In the genomic region with DNA sequence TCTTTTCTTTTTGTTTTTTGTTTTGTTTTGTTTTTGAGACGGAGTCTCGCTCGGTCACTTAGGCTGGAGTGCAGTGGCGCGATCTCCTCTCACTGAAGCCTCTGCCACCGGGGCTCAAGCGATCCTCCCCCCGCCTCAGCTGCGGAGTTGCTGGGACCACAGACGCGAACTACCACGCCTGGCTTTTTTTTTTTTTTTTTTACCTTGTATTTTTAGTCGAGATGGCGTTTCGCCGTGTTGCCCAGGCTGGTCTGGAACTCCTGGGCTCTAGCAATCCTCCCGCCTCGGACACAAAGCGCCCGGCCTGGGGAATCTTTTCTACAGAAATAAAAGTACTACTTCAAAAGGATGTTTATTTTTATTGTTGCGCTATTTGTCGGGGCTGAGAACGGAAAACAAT, we compare ENCODE assay signal across 8 cellular contexts. TPM values are rescaled to one million over a fixed set of nuclear protein-coding genes. Genes with fewer than 3 reads are reported as not detected.
DNase-seq lines count a peak whose midpoint lies in the region; ATAC-seq and TF ChIP-seq lines count a peak whose summit lies in the region.

No MANE protein-coding gene starts in this region.

- H3K9me3 Mint-ChIP-seq in progenitor cell of endocrine pancreas (ENCODE audit: low read depth): no peaks in the 10 kb centered on the region

- H2AFZ ChIP-seq in OCI-LY7 (ENCODE audit: low read length): 0 out of 2 replicates have a peak overlapping the region, but pooled peaks have one; percentile 92

- DNase-seq in ELF-1 (ENCODE audit: low read depth, low spot score) (peak; percentile 60), OCI-LY7 (ENCODE audit: low spot score) (no peak), progenitor cell of endocrine pancreas (ENCODE audit: low spot score, unreplicated experiment) (no peak), NCI-H446 treated with DMSO at 0.1 percent for 48 hours (lab: John Stamatoyannopoulos, UW) (no peak), tibial artery (no peak), omental fat pad (ENCODE audit: low spot score) (no peak)
- no peak for DNase-seq in activated effector memory CD4-positive, alpha-beta T cell treated with anti-CD3 and anti-CD28 coated beads, Interleukin-2, amount 50 U/mL, for 16 hours

- no peaks in the 10 kb centered on the region for H3K27me3 ChIP-seq in duodenal mucosa (ENCODE audit: control insufficient read depth in 1 of 2, insufficient read depth in 2 of 2, low read length in 2 of 2)
- H3K27me3 ChIP-seq in tibial artery: no peaks in the 10 kb centered on the region

- H3K36me3 Mint-ChIP-seq in progenitor cell of endocrine pancreas (ENCODE audit: insufficient read depth): peaks cover 24% of the 10 kb centered on the region

- intact Hi-C loops in OCI-LY7 (cut with micrococcal nuclease; ENCODE audit: unreplicated experiment) (loop anchor here (10.0 kb wide), 1 partner anchor 300 kb away; the partner anchor contains the start of gene ENSA), tibial artery (cut with DNase I; ENCODE audit: low total_unique reads) (loop anchor here (1.0 to 10.0 kb wide), 3 partner anchors 37 to 100 kb away; no protein-coding TSS in a partner anchor)

- H3K27ac ChIP-seq in OCI-LY7 (ENCODE audit: low read depth, low read length, poor library complexity, severe bottlenecking): no peak overlapping the region
- H3K27ac ChIP-seq in duodenal mucosa (ENCODE audit: low read depth, low read length): no peak overlapping the region
- H3K27ac ChIP-seq in tibial artery: no peak overlapping the region

- peaks cover 37% of the 10 kb centered on the region for H3K4me1 ChIP-seq in OCI-LY7 (ENCODE audit: insufficient read depth, low read length, poor library complexity, severe bottlenecking)
- H3K4me1 ChIP-seq in duodenal mucosa (ENCODE audit: control insufficient read depth in 1 of 2, insufficient read depth in 2 of 2, low read length in 2 of 2): peaks cover 8 to 11% of the 10 kb centered on the region in 2 donors
- peaks cover 0 to 20% (median 9%) of the 10 kb centered on the region in 4 donors for H3K4me1 ChIP-seq in tibial artery

- H3K9me3 ChIP-seq in OCI-LY7 (ENCODE audit: low read length) (peaks cover 7% of the 10 kb centered on the region; the same call in 1 of the 2 replicates), duodenal mucosa (ENCODE audit: control insufficient read depth in 1 of 2, low read length in 2 of 2) (no peaks in the 10 kb centered on the region), tibial artery (no peaks in the 10 kb centered on the region)

- TF ChIP-seq CTCF in OCI-LY7 (conservative IDR thresholded peaks at IDR 0.05; ENCODE audit: low read length): no peak
- no peak for TF ChIP-seq CTCF in progenitor cell of endocrine pancreas (IDR thresholded peaks at IDR 0.05; ENCODE audit: unreplicated experiment)
- TF ChIP-seq CTCF in tibial artery (IDR thresholded peaks at IDR 0.05): no peak
- no peak for TF ChIP-seq CTCF in omental fat pad (IDR thresholded peaks at IDR 0.05)

- no peaks in the 10 kb centered on the region for H4K20me1 ChIP-seq in OCI-LY7 (ENCODE audit: insufficient read depth, low read length)

- no peaks in the 10 kb centered on the region for H3K27me3 Mint-ChIP-seq in progenitor cell of endocrine pancreas

- CTCF ChIA-PET in OCI-LY7 (lab: Charles Lee; ENCODE audit: unreplicated experiment): no interaction called here

- H3K9me2 ChIP-seq in OCI-LY7 (ENCODE audit: insufficient read depth, low read length): no peaks in the 10 kb centered on the region

- H3K79me2 ChIP-seq in OCI-LY7 (ENCODE audit: insufficient read depth, low read depth, low read length): peaks cover 20% of the 10 kb centered on the region; the same call in 1 of the 2 replicates

- peak overlapping the region; percentile 99 for H3K4me3 Mint-ChIP-seq in progenitor cell of endocrine pancreas (ENCODE audit: low read depth)

- no TSS peak for BruUV-seq in OCI-LY7 (replicated peaks; lab: Mats Ljungman, UMichigan)

- H3K4me3 ChIP-seq in OCI-LY7 (ENCODE audit: low read depth, low read length, poor library complexity, severe bottlenecking) (no peak overlapping the region), duodenal mucosa (ENCODE audit: low read depth in 1 of 2, low read length in 2 of 2) (peak overlapping the region; percentile 29 to 81), tibial artery (peak overlapping the region in 1 of 2 donors; percentile 79)

- no peak overlapping the region for H3K9ac ChIP-seq in duodenal mucosa (ENCODE audit: low read depth in 1 of 2, low read length in 2 of 2)

- ATAC-seq in omental fat pad (ENCODE audit: low FRiP score): no peak

- POLR2A ChIA-PET in OCI-LY7 (lab: Charles Lee): interaction anchor here (1.3 kb wide), 1 partner anchor 156 kb away, joined by 3 read pairs; no protein-coding TSS in a partner anchor

- peaks cover 4% of the 10 kb centered on the region for H3K4me1 Mint-ChIP-seq in progenitor cell of endocrine pancreas (ENCODE audit: low read depth)

- H3K4me2 ChIP-seq in OCI-LY7 (ENCODE audit: low read length): peak overlapping the region; percentile 63; the same call in 1 of the 2 replicates

- H3K27ac Mint-ChIP-seq in progenitor cell of endocrine pancreas: no peak overlapping the region

- peaks cover 28% of the 10 kb centered on the region for H3K36me3 ChIP-seq in OCI-LY7 (ENCODE audit: insufficient read depth, low read length)
- peaks cover 10 to 18% of the 10 kb centered on the region in 2 donors for H3K36me3 ChIP-seq in duodenal mucosa (ENCODE audit: control insufficient read depth in 1 of 2, insufficient read depth in 2 of 2, low read length in 2 of 2)
- H3K36me3 ChIP-seq in tibial artery: peaks cover 24 to 27% (median 26%) of the 10 kb centered on the region in 3 donors

RNA-seq across cellular contexts. Expression of gene SETDB1, which starts 1.1 kb away (rescaled TPM):
- 42.3 and 66.8 TPM in 2 replicates for total RNA-seq in OCI-LY7 (2014; rRNA removed; shearing (Covaris generic))
- 73.6 and 81.1 TPM in 2 replicates for total RNA-seq in OCI-LY7 (2022)
- total RNA-seq in progenitor cell of endocrine pancreas: 110 TPM in 2 replicates
- 10 to 100 TPM; 23.7 to 32.9 (median 27.8) TPM for total RNA-seq in omental fat pad

RNA-seq across cellular contexts. Expression of gene CTXND2, which starts 38.1 kb away (rescaled TPM):
- total RNA-seq in OCI-LY7 (2014; rRNA removed; shearing (Covaris generic)): not detected in 2 replicates
- total RNA-seq in OCI-LY7 (2022): not detected in 2 replicates
- total RNA-seq in progenitor cell of endocrine pancreas: not detected in 2 replicates
- total RNA-seq in omental fat pad: not detected

RNA-seq across cellular contexts. Expression of gene ARNT, which starts 48.7 kb away (rescaled TPM):
- 14.1 and 21.9 TPM in 2 replicates for total RNA-seq in OCI-LY7 (2014; rRNA removed; shearing (Covaris generic))
- total RNA-seq in OCI-LY7 (2022) (29.7 and 32.6 TPM in 2 replicates), progenitor cell of endocrine pancreas (39.0 and 40.9 TPM in 2 replicates), omental fat pad (10 to 100 TPM; 45.0 to 75.0 (median 58.3) TPM)

RNA-seq across cellular contexts. Expression of gene CERS2, which starts 49.6 kb away (rescaled TPM):
- total RNA-seq in OCI-LY7 (2014; rRNA removed; shearing (Covaris generic)): 50.9 and 64.7 TPM in 2 replicates
- total RNA-seq in OCI-LY7 (2022) (92.8 and 96.6 TPM in 2 replicates), progenitor cell of endocrine pancreas (187 and 203 TPM in 2 replicates), omental fat pad (100 to 1,000 TPM in 3 of 4 donors, 10 to 100 TPM in 1; 96.8 to 144 (median 131) TPM)

RNA-seq across cellular contexts. Expression of gene ANXA9, which starts 57.0 kb away (rescaled TPM):
- 0.67 and 1.1 TPM in 2 replicates for total RNA-seq in OCI-LY7 (2014; rRNA removed; shearing (Covaris generic))
- total RNA-seq in OCI-LY7 (2022): 0.39 and 0.65 TPM in 2 replicates
- 3.5 TPM in 2 replicates for total RNA-seq in progenitor cell of endocrine pancreas
- 10 to 100 TPM in 1 of 4 donors, 1 to 10 TPM in 2, under 1 TPM in 1; 0.79 to 26.4 (median 5.6) TPM for total RNA-seq in omental fat pad
